ENCODE assay signal across 8 cellular contexts in the genomic region with DNA sequence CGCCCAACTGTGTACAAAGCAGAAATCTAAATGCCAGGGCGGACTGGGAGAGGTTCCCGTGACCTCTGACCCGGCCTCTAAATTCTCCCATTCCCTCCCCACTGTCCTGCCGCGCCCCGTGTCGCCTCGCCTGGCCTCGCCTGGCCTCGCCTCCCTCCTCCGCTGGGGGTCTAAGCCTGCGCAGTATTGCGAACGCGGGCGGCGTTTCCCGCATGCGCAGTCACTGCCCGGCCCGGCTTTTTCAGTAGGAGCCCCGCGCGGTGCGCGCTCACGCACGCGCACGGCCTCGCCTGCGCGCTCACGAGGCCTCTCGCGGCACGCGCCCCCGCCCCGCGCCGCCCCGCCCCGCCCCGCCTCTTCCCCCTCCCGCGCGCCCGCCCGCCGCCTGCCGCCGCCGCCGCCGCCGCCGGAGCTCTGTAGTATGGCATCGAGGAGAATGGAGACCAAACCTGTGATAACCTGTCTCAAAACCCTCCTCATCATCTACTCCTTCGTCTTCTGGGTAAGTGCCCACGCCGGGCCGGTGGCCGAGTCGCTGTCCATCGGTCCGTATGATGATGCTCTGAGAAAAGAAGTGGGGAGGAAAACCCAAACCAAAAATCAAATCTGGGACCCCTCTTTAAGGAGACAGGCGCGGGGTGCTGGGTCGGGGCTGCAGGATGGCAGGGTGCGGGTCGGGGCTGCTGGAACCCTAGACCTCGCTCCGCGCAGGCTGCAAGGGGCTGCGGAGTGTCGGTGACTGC. TPM values are rescaled to one million over a fixed set of nuclear protein-coding genes. Genes with fewer than 3 reads are reported as not detected.
DNase-seq lines count a peak whose midpoint lies in the region; ATAC-seq, FAIRE-seq and TF ChIP-seq lines count a peak whose summit lies in the region.

TSPAN7 (plus strand) TSS at position 417 of the 743 bp plus-strand sequence; CDS start at position 422, 5 bp downstream.

- CTCF ChIA-PET in A549 (lab: Yijun Ruan, JAX), result interaction anchor here (0.6 kb wide), 1 partner anchor 570 kb away, joined by 3 read pairs; no protein-coding TSS in a partner anchor

- peak; percentile 40 to 71 for DNase-seq in A549 (ENCODE audit: low read depth in 1 of 2, low spot score in 1 of 2)
- peak; percentile 5 for DNase-seq in HS-5 (ENCODE audit: low read depth)
- DNase-seq in NOMO-1 (lab: John Stamatoyannopoulos, UW; ENCODE audit: unreplicated experiment in 2 of 2), result peak; percentile 26 to 46
- DNase-seq in activated T-cell treated with anti-CD3 and anti-CD28 coated beads, Interleukin-2, amount 50 U/mL, for 24 hours, result peak; percentile 85
- DNase-seq in stimulated activated CD8-positive, alpha-beta memory T cell treated with anti-CD3 and anti-CD28 coated beads, Interleukin-2, amount 100 ng/mL, for 48 hours (ENCODE audit: low read depth in 2 of 2), result peak; percentile 49 to 61

- H3K4me1 ChIP-seq in A549, result no peaks in the 10 kb centered on the region
- H3K4me1 ChIP-seq in mucosa of rectum (ENCODE audit: control insufficient read depth in 2 of 2, insufficient read depth in 2 of 2, low read length in 2 of 2), result peaks cover 0 to 3% of the 10 kb centered on the region in 2 donors

- no peaks in the 10 kb centered on the region for H3K36me3 ChIP-seq in mucosa of rectum (ENCODE audit: control insufficient read depth in 2 of 2, insufficient read depth in 2 of 2, low read length in 2 of 2)

- H3K27me3 ChIP-seq in mucosa of rectum (ENCODE audit: control insufficient read depth in 2 of 2, insufficient read depth in 2 of 2, low read length in 2 of 2), result peaks cover 0 to 3% of the 10 kb centered on the region in 2 donors

- H3K4me3 Mint-ChIP-seq in activated T-cell treated with anti-CD3 and anti-CD28 coated beads, Interleukin-2, amount 50 U/mL, for 24 hours, result peak within 1 kb of the TSS; percentile 78

- no peak for FAIRE-seq in A549 (lab: Jason Lieb, UNC)

- POLR2A ChIA-PET in A549 (lab: Yijun Ruan, JAX), result no interaction called here

- peak within 1 kb of the TSS; percentile 92 for H3K4me2 ChIP-seq in A549

- TF ChIP-seq RAD21 in A549 (conservative IDR thresholded peaks at IDR 0.05 in 1 of 2, IDR thresholded peaks at IDR 0.05 in 1 of 2), result no peak

- H3K9me3 ChIP-seq in A549 (no peaks in the 10 kb centered on the region; the same call in 2 of the 3 replicates), mucosa of rectum (ENCODE audit: control insufficient read depth in 2 of 2, low read length in 2 of 2) (no peaks in the 10 kb centered on the region)

- no peak for TF ChIP-seq CTCF in A549 (IDR thresholded peaks at IDR 0.05)

- H3K4me3 ChIP-seq in A549 (peak within 1 kb of the TSS; percentile 54), mucosa of rectum (ENCODE audit: low read length in 2 of 2) (peak within 1 kb of the TSS; percentile 77 to 80)

- no peaks in the 10 kb centered on the region for H3K9me3 Mint-ChIP-seq in activated T-cell treated with anti-CD3 and anti-CD28 coated beads, Interleukin-2, amount 50 U/mL, for 24 hours

- H3K9ac ChIP-seq in mucosa of rectum (ENCODE audit: low read depth in 1 of 2, low read length in 2 of 2), result peak within 1 kb of the TSS; percentile 48 to 78

- H3K27me3 Mint-ChIP-seq in activated T-cell treated with anti-CD3 and anti-CD28 coated beads, Interleukin-2, amount 50 U/mL, for 24 hours, result peaks cover 54% of the 10 kb centered on the region

- peak; percentile 50 for TF ChIP-seq POLR2A in A549 (IDR thresholded peaks at IDR 0.05; ENCODE audit: low read length)

- 3% methylated on average over 22 of the region's 78 CpGs for WGBS in A549 (ENCODE audit: missing lambda C conversion rate)

- ATAC-seq in A549 (peak; percentile 76 to 86), GM18873 (IDR thresholded peaks at IDR 0.05; ENCODE audit: low FRiP score, unreplicated experiment) (peak; percentile 75), esophagus mucosa (peak; percentile 85)

- TF ChIP-seq EP300 in A549 (IDR thresholded peaks at IDR 0.05), result no peak

- H3K27ac ChIP-seq in A549, result peak within 1 kb of the TSS; percentile 55 to 81
- peak within 1 kb of the TSS; percentile 14 to 63 for H3K27ac ChIP-seq in mucosa of rectum (ENCODE audit: low read depth in 2 of 2, low read length in 2 of 2)

- H3K36me3 Mint-ChIP-seq in activated T-cell treated with anti-CD3 and anti-CD28 coated beads, Interleukin-2, amount 50 U/mL, for 24 hours (ENCODE audit: low read depth), result no peaks in the 10 kb centered on the region

- H3K27ac Mint-ChIP-seq in activated T-cell treated with anti-CD3 and anti-CD28 coated beads, Interleukin-2, amount 50 U/mL, for 24 hours, result peak within 1 kb of the TSS; percentile 26

- peaks cover 2% of the 10 kb centered on the region for H3K4me1 Mint-ChIP-seq in activated T-cell treated with anti-CD3 and anti-CD28 coated beads, Interleukin-2, amount 50 U/mL, for 24 hours (ENCODE audit: low read depth)

TF ChIP-seq in A549, 52 proteins besides CTCF, POLR2A, EP300 and RAD21:
- TF ChIP-seq, protein P1, sequence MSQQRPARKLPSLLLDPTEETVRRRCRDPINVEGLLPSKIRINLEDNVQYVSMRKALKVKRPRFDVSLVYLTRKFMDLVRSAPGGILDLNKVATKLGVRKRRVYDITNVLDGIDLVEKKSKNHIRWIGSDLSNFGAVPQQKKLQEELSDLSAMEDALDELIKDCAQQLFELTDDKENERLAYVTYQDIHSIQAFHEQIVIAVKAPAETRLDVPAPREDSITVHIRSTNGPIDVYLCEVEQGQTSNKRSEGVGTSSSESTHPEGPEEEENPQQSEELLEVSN (IDR thresholded peaks at IDR 0.05; ENCODE audit: borderline replicate concordance, low read depth), result peak; percentile 69
- TF ChIP-seq NFE2L2 (conservative IDR thresholded peaks at IDR 0.05; ENCODE audit: low read length) (no peak), GATA3 (IDR thresholded peaks at IDR 0.05; ENCODE audit: borderline replicate concordance) (no peak), PHF8 (IDR thresholded peaks at IDR 0.05; ENCODE audit: borderline replicate concordance, low read depth) (0 out of 2 replicates have a peak, but pooled peaks have one; percentile 18), ZNF302 (CRISPR knock-in tag; IDR thresholded peaks at IDR 0.05) (no peak)
- TF ChIP-seq, protein P2, sequence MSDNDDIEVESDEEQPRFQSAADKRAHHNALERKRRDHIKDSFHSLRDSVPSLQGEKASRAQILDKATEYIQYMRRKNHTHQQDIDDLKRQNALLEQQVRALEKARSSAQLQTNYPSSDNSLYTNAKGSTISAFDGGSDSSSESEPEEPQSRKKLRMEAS (IDR thresholded peaks at IDR 0.05), result peak; percentile 81
- TF ChIP-seq, protein P3, sequence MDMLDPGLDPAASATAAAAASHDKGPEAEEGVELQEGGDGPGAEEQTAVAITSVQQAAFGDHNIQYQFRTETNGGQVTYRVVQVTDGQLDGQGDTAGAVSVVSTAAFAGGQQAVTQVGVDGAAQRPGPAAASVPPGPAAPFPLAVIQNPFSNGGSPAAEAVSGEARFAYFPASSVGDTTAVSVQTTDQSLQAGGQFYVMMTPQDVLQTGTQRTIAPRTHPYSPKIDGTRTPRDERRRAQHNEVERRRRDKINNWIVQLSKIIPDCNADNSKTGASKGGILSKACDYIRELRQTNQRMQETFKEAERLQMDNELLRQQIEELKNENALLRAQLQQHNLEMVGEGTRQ (IDR thresholded peaks at IDR 0.05), result no peak
TF ChIP-seq in A549: peak in this region for 3.

RNA-seq across cellular contexts. Expression of gene TSPAN7, which starts in this region (rescaled TPM):
- polyA plus RNA-seq in A549 (2011; rRNA removed) (6.1 and 6.4 TPM in 2 replicates), A549 (2017; fragmentation: RNase III; extraction: RNeasy Plus Mini Kit Qiagen cat#74134 plus additional on column Dnase treatment) (2.4 to 3.1 TPM (median 2.5 TPM) in 3 replicates)
- polyA plus RNA-seq in A549 (2012; cell fraction: cytosol; rRNA removed), result 2.1 and 2.2 TPM in 2 replicates
- 2.4 and 3.8 TPM in 2 replicates for polyA plus RNA-seq in A549 (2012; cell fraction: nucleus; rRNA removed)
- 2.6 and 7.1 TPM in 2 replicates for polyA minus RNA-seq in A549 (2011; rRNA and poly(A)+ RNA removed)
- total RNA-seq in esophagus mucosa, result 11.3 TPM

Comparison
In these comparisons a context has a peak if more than half of its experiments do, and no peak if none do; other contexts are left out.
1. Peak in every context shown above with its lines: DNase-seq, ATAC-seq, H3K4me3 ChIP-seq and H3K27ac ChIP-seq.
2. DNase-seq: peak in every context shown above with its lines; median percentile 85 in activated T-cell treated with anti-CD3 and anti-CD28 coated beads, Interleukin-2, amount 50 U/mL, for 24 hours; 56 in A549; 55 in stimulated activated CD8-positive, alpha-beta memory T cell treated with anti-CD3 and anti-CD28 coated beads, Interleukin-2, amount 100 ng/mL, for 48 hours; 36 in NOMO-1; 5 in HS-5.